Comparison of ENCODE assay signal across 20 cellular contexts in the genomic region with DNA sequence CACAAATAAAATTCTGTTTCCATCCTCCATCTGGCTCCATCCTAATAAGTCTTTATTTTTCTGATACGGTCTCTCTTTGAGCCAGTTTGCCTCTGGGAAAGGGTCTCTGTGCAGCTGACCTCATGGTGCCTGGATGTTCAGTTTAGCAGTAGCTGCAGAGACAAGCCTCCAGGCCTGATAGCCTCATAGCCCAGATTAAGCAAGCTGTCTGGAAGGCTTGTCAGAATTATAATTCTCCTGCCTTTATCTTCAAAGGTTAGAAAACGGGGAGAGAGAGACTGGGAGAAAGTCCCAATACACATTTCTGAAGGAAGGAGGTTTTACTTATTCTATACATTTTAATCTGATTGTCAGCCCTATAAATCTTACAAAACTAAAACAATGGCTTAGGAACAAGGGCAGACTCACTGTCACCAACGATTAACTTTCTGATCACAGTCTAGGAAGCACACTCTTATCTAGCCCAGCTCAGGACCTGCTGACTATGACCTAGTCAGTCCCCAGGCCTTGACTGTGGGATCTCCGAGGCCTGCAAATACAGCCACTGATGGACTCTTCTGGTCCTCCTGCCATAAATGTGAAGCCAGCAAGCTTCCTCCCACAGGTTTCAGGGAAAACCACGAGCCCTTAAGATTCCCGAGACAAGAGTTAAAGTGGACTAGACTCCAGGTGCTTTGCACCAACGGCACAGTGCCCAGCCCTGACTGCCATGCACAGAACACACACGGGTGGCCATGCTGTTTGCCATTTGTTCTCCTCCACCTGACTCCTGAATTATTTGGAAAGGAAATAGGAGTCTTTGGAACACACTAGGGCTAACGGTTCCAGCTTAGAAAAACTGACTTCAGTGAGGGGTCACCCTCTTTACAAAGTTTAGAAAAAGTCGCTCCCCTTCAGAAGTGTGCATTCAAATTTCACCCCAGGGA.
DNase-seq lines count a peak whose midpoint lies in the region; ATAC-seq and TF ChIP-seq lines count a peak whose summit lies in the region.
"Had no signal": no experiment of that assay in that cellular context is flagged by ENCODE, and none has a peak within 500 bp of the region (broad histone marks: within the 10 kb centered on the region; RNA-seq: fewer than 3 reads in every experiment).

No MANE protein-coding gene starts in this region.

- H3K27ac ChIP-seq in left ventricle myocardium inferior (replicated peaks) (peak overlapping the region; percentile 54), lower lobe of right lung (peak overlapping the region; percentile 57), upper lobe of right lung (peak overlapping the region; percentile 2)
- H3K27ac ChIP-seq: esophagus muscularis mucosa had no signal

- intact Hi-C loops in left ventricle myocardium inferior (cut with micrococcal nuclease) (no loop called here), Right ventricle myocardium inferior (cut with DNase I) (no loop called here), lower lobe of right lung (cut with DNase I) (no loop called here), upper lobe of right lung (cut with DNase I) (no loop called here)

- TF ChIP-seq CTCF in left ventricle myocardium inferior (IDR thresholded peaks at IDR 0.05; ENCODE audit: borderline replicate concordance) (no peak), lower lobe of right lung (IDR thresholded peaks at IDR 0.05) (no peak), upper lobe of right lung (IDR thresholded peaks at IDR 0.05) (no peak)

- H3K36me3 Mint-ChIP-seq in central memory CD8-positive, alpha-beta T cell (ENCODE audit: insufficient read depth): peaks cover 4% of the 10 kb centered on the region
- H3K36me3 Mint-ChIP-seq: natural killer cell treated with Interleukin-12 subunit alpha and Interleukin-12 subunit beta and Interleukin-15 and Interleukin-18, amount 100 ng/mL, for 72 hours had no signal

- no peaks in the 10 kb centered on the region for H3K27me3 ChIP-seq in left ventricle myocardium inferior (ENCODE audit: low read depth)
- no peaks in the 10 kb centered on the region for H3K27me3 ChIP-seq in lower lobe of right lung (ENCODE audit: low read depth)
- H3K27me3 ChIP-seq in upper lobe of right lung: no peaks in the 10 kb centered on the region
- H3K27me3 ChIP-seq: esophagus muscularis mucosa had no signal

- H3K4me1 ChIP-seq in left ventricle myocardium inferior: peaks cover 28% of the 10 kb centered on the region
- H3K4me1 ChIP-seq in lower lobe of right lung: peaks cover 18% of the 10 kb centered on the region
- peaks cover 6% of the 10 kb centered on the region for H3K4me1 ChIP-seq in upper lobe of right lung

- H3K4me3 Mint-ChIP-seq in central memory CD8-positive, alpha-beta T cell: no peak overlapping the region
- H3K4me3 Mint-ChIP-seq: CD4-positive, CD25-positive, alpha-beta regulatory T cell; natural killer cell treated with Interleukin-12 subunit alpha and Interleukin-12 subunit beta and Interleukin-15 and Interleukin-18, amount 100 ng/mL, for 72 hours; stimulated activated naive CD8-positive, alpha-beta T cell treated with anti-CD3 and anti-CD28 coated beads, Interleukin-15, Interleukin-2, amounts not matched to agents 100 ng/mL and 50 ng/mL, for 24 hours had no signal

- H3K4me3 ChIP-seq in left ventricle myocardium inferior (no peak overlapping the region), lower lobe of right lung (no peak overlapping the region), upper lobe of right lung (no peak overlapping the region)
- H3K4me3 ChIP-seq: esophagus muscularis mucosa, HAP-1 had no signal

- no peaks in the 10 kb centered on the region for H3K27me3 Mint-ChIP-seq in central memory CD8-positive, alpha-beta T cell
- H3K27me3 Mint-ChIP-seq: CD4-positive, CD25-positive, alpha-beta regulatory T cell; natural killer cell treated with Interleukin-12 subunit alpha and Interleukin-12 subunit beta and Interleukin-15 and Interleukin-18, amount 100 ng/mL, for 72 hours; stimulated activated naive CD8-positive, alpha-beta T cell treated with anti-CD3 and anti-CD28 coated beads, Interleukin-15, Interleukin-2, amounts not matched to agents 100 ng/mL and 50 ng/mL, for 24 hours had no signal

- no peaks in the 10 kb centered on the region for H3K9me3 ChIP-seq in left ventricle myocardium inferior (replicated peaks)
- H3K9me3 ChIP-seq in lower lobe of right lung: no peaks in the 10 kb centered on the region
- H3K9me3 ChIP-seq in upper lobe of right lung: no peaks in the 10 kb centered on the region
- H3K9me3 ChIP-seq: esophagus muscularis mucosa, HAP-1 had no signal

- H3K9me3 Mint-ChIP-seq in central memory CD8-positive, alpha-beta T cell: no peaks in the 10 kb centered on the region
- H3K9me3 Mint-ChIP-seq: CD4-positive, CD25-positive, alpha-beta regulatory T cell; natural killer cell treated with Interleukin-12 subunit alpha and Interleukin-12 subunit beta and Interleukin-15 and Interleukin-18, amount 100 ng/mL, for 72 hours; stimulated activated naive CD8-positive, alpha-beta T cell treated with anti-CD3 and anti-CD28 coated beads, Interleukin-15, Interleukin-2, amounts not matched to agents 100 ng/mL and 50 ng/mL, for 24 hours had no signal

- H3K36me3 ChIP-seq in left ventricle myocardium inferior (no peaks in the 10 kb centered on the region), lower lobe of right lung (peaks cover 4% of the 10 kb centered on the region), upper lobe of right lung (no peaks in the 10 kb centered on the region)
- H3K36me3 ChIP-seq: esophagus muscularis mucosa, HAP-1 had no signal

- peak overlapping the region; percentile 57 for H3K27ac Mint-ChIP-seq in central memory CD8-positive, alpha-beta T cell (ENCODE audit: low read depth)
- H3K27ac Mint-ChIP-seq: stimulated activated naive CD8-positive, alpha-beta T cell treated with anti-CD3 and anti-CD28 coated beads, Interleukin-15, Interleukin-2, amounts not matched to agents 100 ng/mL and 50 ng/mL, for 24 hours had no signal

- ATAC-seq in Right ventricle myocardium inferior (no peak), lower lobe of right lung (no peak), upper lobe of right lung (peak; percentile 21), HG03442 (IDR thresholded peaks at IDR 0.05; ENCODE audit: unreplicated experiment) (no peak)
- ATAC-seq in central memory CD8-positive, alpha-beta T cell (replicated peaks; ENCODE audit: extremely low read depth, poor library complexity, severe bottlenecking): no peak
- ATAC-seq: natural killer cell treated with Interleukin-12 subunit alpha and Interleukin-12 subunit beta and Interleukin-15 and Interleukin-18, amount 100 ng/mL, for 72 hours had no signal

- DNase-seq in left ventricle myocardium inferior (no peak), Right ventricle myocardium inferior (ENCODE audit: missing footprints) (no peak), lower lobe of right lung (no peak), upper lobe of right lung (no peak), hippocampal formation (lab: John Stamatoyannopoulos, UW) (no peak), T1000 (lab: John Stamatoyannopoulos, UW) (no peak)
- DNase-seq in central memory CD8-positive, alpha-beta T cell (ENCODE audit: low spot score in 2 of 2): no peak
- DNase-seq: activated CD4-positive, alpha-beta T cell treated with anti-CD3 and anti-CD28 coated beads for 4 hours; activated CD8-positive, alpha-beta memory T cell treated with anti-CD3 and anti-CD28 coated beads, Interleukin-2, amount 50 U/mL, for 4 hours; activated gamma-delta T cell; CD4-positive, CD25-positive, alpha-beta regulatory T cell; cortex of kidney; DMS79 treated with DMSO at 0.1 percent for 48 hours; NCI-H226; T-helper 2 cell had no signal

- H3K4me1 Mint-ChIP-seq in central memory CD8-positive, alpha-beta T cell: no peaks in the 10 kb centered on the region

Comparison
In these comparisons a context has a peak if more than half of its experiments do, and no peak if none do; other contexts are left out.
1. H3K27ac ChIP-seq: peak in every context shown above with its lines; median percentile 57 in lower lobe of right lung; 54 in left ventricle myocardium inferior; 2 in upper lobe of right lung.